In the genomic region with DNA sequence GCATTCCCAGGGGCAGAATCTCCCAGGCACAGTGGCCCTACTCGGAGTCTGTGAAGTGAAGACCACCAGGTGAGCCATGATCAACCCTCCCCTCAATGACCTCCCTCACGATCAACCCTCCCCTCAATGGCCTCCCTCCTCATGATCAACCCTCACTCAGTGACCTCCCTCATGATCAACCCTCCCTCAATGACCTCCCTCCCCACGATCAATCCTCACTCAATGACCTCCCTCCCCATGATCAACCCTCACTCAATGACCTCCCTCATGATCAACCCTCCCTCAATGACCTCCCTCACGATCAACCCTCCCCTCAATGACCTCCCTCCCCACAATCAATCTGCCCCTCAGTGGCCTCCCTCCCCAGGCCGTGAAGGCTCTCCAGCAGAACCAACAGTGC, we compare ENCODE assay signal across 23 cellular contexts. TPM values are rescaled to one million over a fixed set of nuclear protein-coding genes. Genes with fewer than 3 reads are reported as not detected.
DNase-seq lines count a peak whose midpoint lies in the region; ATAC-seq and TF ChIP-seq lines count a peak whose summit lies in the region.
"Had no signal": no experiment of that assay in that cellular context is flagged by ENCODE, and none has a peak within 500 bp of the region (broad histone marks: within the 10 kb centered on the region; RNA-seq: fewer than 3 reads in every experiment).

No MANE protein-coding gene starts in this region.

- H3K27me3 Mint-ChIP-seq in natural killer cell (ENCODE audit: low read depth in 2 of 2): no peaks in the 10 kb centered on the region
- H3K27me3 Mint-ChIP-seq in GM23338 (ENCODE audit: insufficient read depth, low read depth, poor library complexity): peaks cover 24% of the 10 kb centered on the region
- H3K27me3 Mint-ChIP-seq: CD4-positive, alpha-beta T cell; stimulated activated naive CD8-positive, alpha-beta T cell treated with anti-CD3 and anti-CD28 coated beads, Interleukin-15, Interleukin-2, amounts not matched to agents 100 ng/mL and 50 ng/mL, for 24 hours; type B pancreatic cell had no signal

- ATAC-seq in heart left ventricle: peak in 3 of 4 donors; percentile 38 to 54 (median 41)
- peak; percentile 46 for ATAC-seq in esophagus mucosa
- no peak for ATAC-seq in natural killer cell
- ATAC-seq in GM23338: no peak
- ATAC-seq: activated CD8-positive, alpha-beta T cell treated with anti-CD3 and anti-CD28 coated beads, Interleukin-2, amount 10 ng/mL, durations not matched to agents 7 days and 5 days; WTC11 had no signal

- H3K4me3 ChIP-seq in heart left ventricle (no peak overlapping the region), right atrium auricular region (no peak overlapping the region), GM23338 (no peak overlapping the region)
- H3K4me3 ChIP-seq: cardiac muscle cell, SJCRH30 had no signal

- WGBS in heart left ventricle, 4 donors: 78 to 89% (median 85%) methylated on average over 5 of the region's 5 CpGs

- no peak overlapping the region for H3K4me2 ChIP-seq in GM23338

- H3K27ac ChIP-seq in heart left ventricle: no peak overlapping the region
- H3K27ac ChIP-seq in right atrium auricular region: no peak overlapping the region
- no peak overlapping the region for H3K27ac ChIP-seq in GM23338 (ENCODE audit: low read depth)
- H3K27ac ChIP-seq: cardiac muscle cell, SJCRH30 had no signal

- no peak for TF ChIP-seq POLR2A in heart left ventricle (IDR thresholded peaks at IDR 0.05)

- no peaks in the 10 kb centered on the region; the same call in 1 of the 2 replicates for H3F3A ChIP-seq in GM23338 (replicated peaks; ENCODE audit: low read depth)

- no peaks in the 10 kb centered on the region for H3K79me2 ChIP-seq in GM23338 (replicated peaks; ENCODE audit: insufficient read depth)

- H3K9me3 Mint-ChIP-seq in natural killer cell (peaks cover 0 to 3% of the 10 kb centered on the region in 2 donors), GM23338 (peaks cover 4% of the 10 kb centered on the region; the same call in 1 of the 3 replicates)
- H3K9me3 Mint-ChIP-seq: CD4-positive, alpha-beta T cell; stimulated activated naive CD8-positive, alpha-beta T cell treated with anti-CD3 and anti-CD28 coated beads, Interleukin-15, Interleukin-2, amounts not matched to agents 100 ng/mL and 50 ng/mL, for 24 hours; T-helper 2 cell treated with Interferon-gamma antibody and Interleukin-4, amounts not matched to agents 5 μg/mL and 100 μg/mL, for 36 hours; type B pancreatic cell had no signal

- H3K4me1 ChIP-seq in heart left ventricle: peaks cover 0 to 8% (median 0%) of the 10 kb centered on the region in 12 donors
- no peaks in the 10 kb centered on the region for H3K4me1 ChIP-seq in right atrium auricular region
- peaks cover 8% of the 10 kb centered on the region for H3K4me1 ChIP-seq in GM23338 (ENCODE audit: insufficient read depth)
- H3K4me1 ChIP-seq: SJCRH30 had no signal

- H3K36me3 Mint-ChIP-seq in natural killer cell (no peaks in the 10 kb centered on the region), GM23338 (ENCODE audit: low read depth) (peaks cover 33% of the 10 kb centered on the region)

- H3K9me3 ChIP-seq in heart left ventricle (no peaks in the 10 kb centered on the region), right atrium auricular region (no peaks in the 10 kb centered on the region)
- H3K9me3 ChIP-seq: SJCRH30 had no signal

- no peaks in the 10 kb centered on the region for H3K27me3 ChIP-seq in heart left ventricle
- no peaks in the 10 kb centered on the region for H3K27me3 ChIP-seq in right atrium auricular region
- H3K27me3 ChIP-seq in GM23338 (ENCODE audit: insufficient read depth): no peaks in the 10 kb centered on the region
- H3K27me3 ChIP-seq: cardiac muscle cell, SJCRH30 had no signal

- H3K36me3 ChIP-seq in heart left ventricle (peaks cover 0 to 46% (median 18%) of the 10 kb centered on the region in 9 donors), right atrium auricular region (peaks cover 26% of the 10 kb centered on the region), GM23338 (ENCODE audit: insufficient read depth) (peaks cover 3% of the 10 kb centered on the region; the same call in 1 of the 2 replicates)
- H3K36me3 ChIP-seq: cardiac muscle cell had no signal

- H2AFZ ChIP-seq in GM23338: no peak overlapping the region

- H3K4me3 Mint-ChIP-seq in natural killer cell: no peak overlapping the region
- H3K4me3 Mint-ChIP-seq in GM23338: no peak overlapping the region
- H3K4me3 Mint-ChIP-seq: activated CD8-positive, alpha-beta T cell treated with anti-CD3 and anti-CD28 coated beads, Interleukin-2, amount 10 ng/mL, durations not matched to agents 7 days and 5 days; CD4-positive, alpha-beta T cell; neural crest cell; stimulated activated naive CD8-positive, alpha-beta T cell treated with anti-CD3 and anti-CD28 coated beads, Interleukin-15, Interleukin-2, amounts not matched to agents 100 ng/mL and 50 ng/mL, for 24 hours; T-helper 2 cell treated with Interferon-gamma antibody and Interleukin-4, amounts not matched to agents 5 μg/mL and 100 μg/mL, for 36 hours; type B pancreatic cell; WTC11 had no signal

- TF ChIP-seq CTCF in heart left ventricle (IDR thresholded peaks at IDR 0.05): no peak
- no peak for TF ChIP-seq CTCF in right atrium auricular region (IDR thresholded peaks at IDR 0.05)
- TF ChIP-seq CTCF in natural killer cell (IDR thresholded peaks at IDR 0.05): no peak
- no peak for TF ChIP-seq CTCF in GM23338 (conservative IDR thresholded peaks at IDR 0.05; ENCODE audit: low read depth in 2 of 2)

- DNase-seq in heart left ventricle (no peak), right atrium auricular region (ENCODE audit: low spot score) (no peak), natural killer cell (no peak), NCI-H1417 treated with DMSO at 0.1 percent for 48 hours (lab: John Stamatoyannopoulos, UW) (no peak), GM23338 (ENCODE audit: low spot score) (no peak), NCI-H524 (lab: John Stamatoyannopoulos, UW) (no peak), NOMO-1 (lab: John Stamatoyannopoulos, UW; ENCODE audit: unreplicated experiment in 2 of 2) (no peak)
- DNase-seq: activated CD8-positive, alpha-beta T cell treated with anti-CD3 and anti-CD28 coated beads, Interleukin-2, amount 10 ng/mL, durations not matched to agents 7 days and 5 days; CD4-positive, alpha-beta T cell; DMS79; HCEC 1CT; KG1; NCI-H1048; NCI-H2029 treated with DMSO at 0.1 percent for 48 hours; NCI-H510A had no signal

- H3K27ac Mint-ChIP-seq in natural killer cell (peak overlapping the region; percentile 60 to 77), GM23338 (no peak overlapping the region)
- H3K27ac Mint-ChIP-seq: activated CD8-positive, alpha-beta T cell treated with anti-CD3 and anti-CD28 coated beads, Interleukin-2, amount 10 ng/mL, durations not matched to agents 7 days and 5 days; CD4-positive, alpha-beta T cell; stimulated activated naive CD8-positive, alpha-beta T cell treated with anti-CD3 and anti-CD28 coated beads, Interleukin-15, Interleukin-2, amounts not matched to agents 100 ng/mL and 50 ng/mL, for 24 hours; T-helper 2 cell treated with Interferon-gamma antibody and Interleukin-4, amounts not matched to agents 5 μg/mL and 100 μg/mL, for 36 hours; type B pancreatic cell; WTC11 had no signal

- H3K9me2 ChIP-seq in GM23338 (ENCODE audit: insufficient read depth): no peaks in the 10 kb centered on the region

- H3K4me1 Mint-ChIP-seq in natural killer cell (peaks cover 12 to 17% of the 10 kb centered on the region in 2 donors), GM23338 (peaks cover 18% of the 10 kb centered on the region)

- intact Hi-C loops in heart left ventricle (cut with DNase I): no loop called here
- intact Hi-C loops in natural killer cell (cut with micrococcal nuclease): no loop called here

- peaks cover 4% of the 10 kb centered on the region; the same call in 1 of the 2 replicates for H4K20me1 ChIP-seq in GM23338 (replicated peaks; ENCODE audit: insufficient read depth)

TF ChIP-seq in GM23338, 12 proteins besides CTCF, POLR2A, EP300 and RAD21 (continues in another document):
- TF ChIP-seq POLR2AphosphoS5 (IDR thresholded peaks at IDR 0.05; ENCODE audit: low read depth): no peak
- TF ChIP-seq NANOG (IDR thresholded peaks at IDR 0.05; ENCODE audit: borderline replicate concordance): no peak
- no peak for TF ChIP-seq CREB1 (CRISPR knock-in tag; IDR thresholded peaks at IDR 0.05; ENCODE audit: low read depth)
- TF ChIP-seq EZH2phosphoT487 (IDR thresholded peaks at IDR 0.05; ENCODE audit: unreplicated experiment): no peak
- TF ChIP-seq, protein P1, sequence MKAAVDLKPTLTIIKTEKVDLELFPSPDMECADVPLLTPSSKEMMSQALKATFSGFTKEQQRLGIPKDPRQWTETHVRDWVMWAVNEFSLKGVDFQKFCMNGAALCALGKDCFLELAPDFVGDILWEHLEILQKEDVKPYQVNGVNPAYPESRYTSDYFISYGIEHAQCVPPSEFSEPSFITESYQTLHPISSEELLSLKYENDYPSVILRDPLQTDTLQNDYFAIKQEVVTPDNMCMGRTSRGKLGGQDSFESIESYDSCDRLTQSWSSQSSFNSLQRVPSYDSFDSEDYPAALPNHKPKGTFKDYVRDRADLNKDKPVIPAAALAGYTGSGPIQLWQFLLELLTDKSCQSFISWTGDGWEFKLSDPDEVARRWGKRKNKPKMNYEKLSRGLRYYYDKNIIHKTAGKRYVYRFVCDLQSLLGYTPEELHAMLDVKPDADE (IDR thresholded peaks at IDR 0.05): no peak
- no peak for TF ChIP-seq EZH2 (IDR thresholded peaks at IDR 0.05; ENCODE audit: low read depth, unreplicated experiment)
- TF ChIP-seq ZNF331 (CRISPR knock-in tag; IDR thresholded peaks at IDR 0.05; ENCODE audit: low read depth): no peak
- TF ChIP-seq STAT1 (IDR thresholded peaks at IDR 0.05; ENCODE audit: unreplicated experiment): no peak

RNA-seq across cellular contexts. Expression of a gene that starts 32.1 kb away (rescaled TPM):
- total RNA-seq in heart left ventricle (10 to 100 TPM in 8 of 9 donors, 1 to 10 TPM in 1; 9.9 to 78.9 (median 20.0) TPM), right atrium auricular region (10 to 100 TPM; 14.7 to 17.7 TPM), esophagus mucosa (67.5 TPM), natural killer cell (100 to 1,000 TPM in 1 of 3 donors, 10 to 100 TPM in 2; 92.0 to 106 (median 94.3) TPM)
- polyA plus RNA-seq in heart left ventricle (10 to 100 TPM; 10.1 to 18.7 TPM), GM23338 (2016; fragmentation: Nextera tagmentation; extraction: Ambion mirVana) (6.3 and 6.9 TPM in 2 replicates)
- total RNA-seq in GM23338 (2014; rRNA removed; shearing (Covaris generic)): 28.0 and 35.4 TPM in 2 replicates

RNA-seq across cellular contexts. Expression of a gene that starts 38.1 kb away (rescaled TPM):
- total RNA-seq in heart left ventricle (100 to 1,000 TPM; 251 to 590 (median 289) TPM), right atrium auricular region (100 to 1,000 TPM; 404 to 529 TPM), esophagus mucosa (138 TPM), natural killer cell (100 to 1,000 TPM; 108 to 126 (median 121) TPM)
- polyA plus RNA-seq in heart left ventricle (100 to 1,000 TPM; 377 to 558 TPM), GM23338 (2016; fragmentation: Nextera tagmentation; extraction: Ambion mirVana) (543 and 573 TPM in 2 replicates)
- 284 and 351 TPM in 2 replicates for total RNA-seq in GM23338 (2014; rRNA removed; shearing (Covaris generic))

RNA-seq across cellular contexts. Expression of a gene that starts 46.8 kb away (rescaled TPM):
- total RNA-seq in heart left ventricle (100 to 1,000 TPM; 116 to 220 (median 139) TPM), right atrium auricular region (100 to 1,000 TPM; 149 to 252 TPM), esophagus mucosa (139 TPM), natural killer cell (100 to 1,000 TPM in 1 of 3 donors, 10 to 100 TPM in 2; 77.3 to 105 (median 91.6) TPM)
- polyA plus RNA-seq in heart left ventricle (100 to 1,000 TPM; 161 to 209 TPM), GM23338 (2016; fragmentation: Nextera tagmentation; extraction: Ambion mirVana) (254 and 286 TPM in 2 replicates)
- total RNA-seq in GM23338 (2014; rRNA removed; shearing (Covaris generic)): 257 and 303 TPM in 2 replicates

Comparison
In these comparisons a context has a peak if more than half of its experiments do, and no peak if none do; other contexts are left out.
1. ATAC-seq: peak in heart left ventricle (3 of 4) and esophagus mucosa (single experiment); none in natural killer cell (0 of 3) and GM23338 (single experiment).